21 cellular contexts compared by ENCODE assay signal in genomic region chr4:108922191-108922590, GRCh38.
"Had no signal": no experiment of that assay in that cellular context is flagged by ENCODE, and none has a peak within 500 bp of the region (broad histone marks: within the 10 kb centered on the region; RNA-seq: fewer than 3 reads in every experiment).

No MANE protein-coding gene starts in this region.

- H3K36me3 Mint-ChIP-seq: immature natural killer cell had no signal

- H3K27ac ChIP-seq: coronary artery, dorsolateral prefrontal cortex, esophagus muscularis mucosa, foreskin keratinocyte, gastrocnemius medialis, heart left ventricle, hepatocyte, left lung, lower lobe of right lung had no signal

- H3K27ac Mint-ChIP-seq: immature natural killer cell had no signal

- H3K4me1 Mint-ChIP-seq: immature natural killer cell had no signal

- H3K4me1 ChIP-seq: esophagus muscularis mucosa, foreskin keratinocyte, heart left ventricle, left lung, lower lobe of right lung had no signal

- H3K4me2 ChIP-seq: hepatocyte had no signal

- H3K27me3 ChIP-seq: esophagus muscularis mucosa, gastrocnemius medialis, heart left ventricle, hepatocyte, left lung had no signal

- H3K79me2 ChIP-seq: hepatocyte had no signal

- DNase-seq: dermis blood vessel endothelial cell; dorsolateral prefrontal cortex; effector CD4-positive, alpha-beta T cell; effector memory CD4-positive, alpha-beta T cell; foreskin keratinocyte; gastrocnemius medialis; glutamatergic neuron; heart left ventricle; hypothalamus; immature natural killer cell; left cardiac atrium; left lung; left ventricle myocardium superior; lower lobe of right lung; midbrain had no signal

- H3K9me3 ChIP-seq: esophagus muscularis mucosa, gastrocnemius medialis, heart left ventricle, left lung, lower lobe of right lung had no signal

- FAIRE-seq: colon, endothelial cell of umbilical vein, keratinocyte had no signal

- H3K36me3 ChIP-seq: esophagus muscularis mucosa, gastrocnemius medialis, heart left ventricle, left lung, lower lobe of right lung had no signal

- H2AFZ ChIP-seq: hepatocyte had no signal

- H3K4me3 Mint-ChIP-seq: immature natural killer cell had no signal

- H3K4me3 ChIP-seq: coronary artery, dorsolateral prefrontal cortex, esophagus muscularis mucosa, gastrocnemius medialis, heart left ventricle, hepatocyte, left lung, lower lobe of right lung had no signal
